In the genomic region with DNA sequence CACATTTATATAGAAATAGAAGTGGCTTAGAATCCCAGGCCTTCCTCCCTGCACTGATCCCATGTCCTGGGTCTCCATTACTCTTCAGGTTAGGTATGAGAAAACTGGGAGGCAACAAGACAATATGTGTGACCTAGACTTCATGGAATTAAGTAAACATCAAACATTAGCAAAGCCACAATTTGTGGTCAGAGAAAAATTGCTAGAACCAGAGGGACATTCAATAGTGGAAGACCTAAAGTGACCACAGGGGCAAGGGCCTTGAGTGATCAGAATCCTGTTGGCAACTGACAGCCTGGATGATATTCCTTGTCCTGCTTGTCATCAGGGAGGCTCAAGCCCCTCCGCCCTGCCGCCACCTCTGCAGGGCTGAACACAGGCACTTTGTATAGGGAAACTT, we compare ENCODE assay signal across 16 cellular contexts.
DNase-seq lines count a peak whose midpoint lies in the region; ATAC-seq and TF ChIP-seq lines count a peak whose summit lies in the region.
"Had no signal": no experiment of that assay in that cellular context is flagged by ENCODE, and none has a peak within 500 bp of the region (broad histone marks: within the 10 kb centered on the region; RNA-seq: fewer than 3 reads in every experiment).

No MANE protein-coding gene starts in this region.

- peaks cover 29% of the 10 kb centered on the region for H3K4me1 ChIP-seq in SJSA1 (replicated peaks)
- peaks cover 34 to 48% (median 43%) of the 10 kb centered on the region in 4 donors for H3K4me1 ChIP-seq in esophagus muscularis mucosa
- peaks cover 0 to 26% (median 9%) of the 10 kb centered on the region in 4 donors for H3K4me1 ChIP-seq in transverse colon

- 100% methylated on average over 2 of the region's 2 CpGs for WGBS in esophagus muscularis mucosa
- 97 to 100% methylated on average over 2 of the region's 2 CpGs for WGBS in transverse colon (ENCODE audit: low coverage in 1 of 2), 2 donors

- H3K27ac ChIP-seq in C4-2B (peak overlapping the region; percentile 75), SJSA1 (peak overlapping the region; percentile 49), esophagus muscularis mucosa (replicated peaks in 1 of 4) (peak overlapping the region; percentile 10 to 86 (median 78)), transverse colon (no peak overlapping the region)
- H3K27ac ChIP-seq: KMS-11, SJCRH30 had no signal

- H3K9me3 ChIP-seq in SJSA1 (replicated peaks) (no peaks in the 10 kb centered on the region), esophagus muscularis mucosa (no peaks in the 10 kb centered on the region), transverse colon (no peaks in the 10 kb centered on the region)
- H3K9me3 ChIP-seq: SJCRH30 had no signal

- TF ChIP-seq EP300 in esophagus muscularis mucosa (IDR thresholded peaks at IDR 0.05) (no peak), transverse colon (IDR thresholded peaks at IDR 0.05; ENCODE audit: low read depth) (no peak)

- TF ChIP-seq POLR2A in esophagus muscularis mucosa (IDR thresholded peaks at IDR 0.05; ENCODE audit: low read depth) = no peak
- no peak for TF ChIP-seq POLR2A in transverse colon (IDR thresholded peaks at IDR 0.05)

- ATAC-seq in HG03460 (IDR thresholded peaks at IDR 0.05; ENCODE audit: unreplicated experiment) = no peak
- ATAC-seq in GM19463 (IDR thresholded peaks at IDR 0.05; ENCODE audit: unreplicated experiment) = no peak
- no peak for ATAC-seq in HG03095 (IDR thresholded peaks at IDR 0.05; ENCODE audit: unreplicated experiment)
- ATAC-seq: PC-3 had no signal

- DNase-seq in SJSA1 (ENCODE audit: low read depth in 1 of 2, low spot score in 2 of 2) (peak in 1 of 2 experiments; percentile 35), esophagus muscularis mucosa (ENCODE audit: extremely low spot score) (no peak), renal cortical epithelial cell (ENCODE audit: low read depth) (peak; percentile 49), transverse colon (no peak)
- DNase-seq: C1 segment of cervical spinal cord, NCI-H1417 treated with DMSO at 0.1 percent for 48 hours, NCI-H187 treated with DMSO at 0.1 percent for 48 hours, NCI-H345, NCI-H524 treated with DMSO at 0.1 percent for 48 hours, PC-3, SJCRH30 had no signal

- no peaks in the 10 kb centered on the region for H3K27me3 ChIP-seq in SJSA1 (replicated peaks)
- no peaks in the 10 kb centered on the region for H3K27me3 ChIP-seq in esophagus muscularis mucosa
- H3K27me3 ChIP-seq in transverse colon = no peaks in the 10 kb centered on the region
- H3K27me3 ChIP-seq: SJCRH30 had no signal

- H3K36me3 ChIP-seq in SJSA1 = no peaks in the 10 kb centered on the region
- H3K36me3 ChIP-seq in esophagus muscularis mucosa = no peaks in the 10 kb centered on the region
- no peaks in the 10 kb centered on the region for H3K36me3 ChIP-seq in transverse colon
- H3K36me3 ChIP-seq: SJCRH30 had no signal

- intact Hi-C loops in esophagus muscularis mucosa (cut with DNase I) = loop anchor here (2.0 kb wide), 1 partner anchor 96 kb away; no protein-coding TSS in a partner anchor
- intact Hi-C loops in transverse colon (cut with DNase I; ENCODE audit: low total_unique reads) = no loop called here

- no peak for TF ChIP-seq CTCF in C4-2B (conservative IDR thresholded peaks at IDR 0.05)
- TF ChIP-seq CTCF in esophagus muscularis mucosa (IDR thresholded peaks at IDR 0.05) = no peak
- TF ChIP-seq CTCF in transverse colon (IDR thresholded peaks at IDR 0.05) = no peak

- H3K4me3 ChIP-seq in SJSA1 = no peak overlapping the region
- H3K4me3 ChIP-seq in esophagus muscularis mucosa = no peak overlapping the region
- H3K4me3 ChIP-seq in transverse colon = no peak overlapping the region
- H3K4me3 ChIP-seq: SJCRH30 had no signal

- in situ Hi-C loops in transverse colon (cut with MboI; ENCODE audit: low pct_ligation_motif_present in 1 of 4, low pct_unique_long_range_greater_than_20kb in 1 of 4, low sequenced_read_pairs in 3 of 4) = no loop called here

Comparison
In these comparisons a context has a peak if more than half of its experiments do, and no peak if none do; other contexts are left out.
1. H3K27ac ChIP-seq: peak in C4-2B (single experiment), SJSA1 (single experiment) and esophagus muscularis mucosa (4 of 4); none in transverse colon (0 of 4).